Comparison of ENCODE assay signal across 9 cellular contexts in genomic region chr5:74851684-74852353, GRCh38. TPM values are rescaled to one million over a fixed set of nuclear protein-coding genes. Genes with fewer than 3 reads are reported as not detected.
DNase-seq lines count a peak whose midpoint lies in the region; ATAC-seq, FAIRE-seq and TF ChIP-seq lines count a peak whose summit lies in the region.
"Had no signal": no experiment of that assay in that cellular context is flagged by ENCODE, and none has a peak within 500 bp of the region (broad histone marks: within the 10 kb centered on the region; RNA-seq: fewer than 3 reads in every experiment).

No MANE protein-coding gene starts in this region.

- no peaks in the 10 kb centered on the region for H3F3A ChIP-seq in MM.1S (ENCODE audit: insufficient read depth, low read length)

- TF ChIP-seq EP300 in GM12878 (IDR thresholded peaks at IDR 0.05; ENCODE audit: borderline replicate concordance in 1 of 2, control insufficient read depth in 1 of 2, low read depth in 2 of 2, low read length in 2 of 2) = no peak

- H3K9me3 ChIP-seq in CD8-positive, alpha-beta T cell (ENCODE audit: low read length) = no peaks in the 10 kb centered on the region
- H3K9me3 ChIP-seq in MM.1S (replicated peaks; ENCODE audit: insufficient read depth, low read length) (no peaks in the 10 kb centered on the region), GM12878 (replicated peaks; ENCODE audit: control insufficient read depth, insufficient read depth, low read length) (no peaks in the 10 kb centered on the region; the same call in 2 of the 3 replicates), colonic mucosa (no peaks in the 10 kb centered on the region), mucosa of descending colon (no peaks in the 10 kb centered on the region)

- peaks cover 17% of the 10 kb centered on the region for H3K4me1 ChIP-seq in CD8-positive, alpha-beta T cell (ENCODE audit: insufficient read depth, low read length)
- H3K4me1 ChIP-seq in MM.1S (ENCODE audit: low read length) = peaks cover 12% of the 10 kb centered on the region
- 0 out of 2 replicates have a peak, but pooled peaks cover 5% of the 10 kb centered on the region for H3K4me1 ChIP-seq in GM12878 (ENCODE audit: control insufficient read depth, insufficient read depth, low read length)
- no peaks in the 10 kb centered on the region for H3K4me1 ChIP-seq in colonic mucosa
- H3K4me1 ChIP-seq in mucosa of descending colon (ENCODE audit: low read depth) = no peaks in the 10 kb centered on the region

- no peaks in the 10 kb centered on the region for H3K27me3 Mint-ChIP-seq in CD8-positive, alpha-beta T cell (ENCODE audit: low read depth)
- H3K27me3 Mint-ChIP-seq in naive B cell = no peaks in the 10 kb centered on the region

- ATAC-seq in CD8-positive, alpha-beta T cell = no peak
- peak; percentile 67 for ATAC-seq in GM12878
- ATAC-seq in naive B cell (ENCODE audit: low read depth in 2 of 2) = no peak
- ATAC-seq in GM18520 (IDR thresholded peaks at IDR 0.05; ENCODE audit: unreplicated experiment) = no peak
- no peak for ATAC-seq in mucosa of descending colon

- RAD21 ChIA-PET in GM12878 (lab: Charles Lee; ENCODE audit: unreplicated experiment) = no interaction called here

- H4K20me1 ChIP-seq in MM.1S (ENCODE audit: insufficient read depth, low read length) (no peaks in the 10 kb centered on the region), GM12878 (ENCODE audit: control insufficient read depth, insufficient read depth) (no peaks in the 10 kb centered on the region)

- H3K79me2 ChIP-seq in MM.1S (ENCODE audit: low read length) (no peaks in the 10 kb centered on the region), GM12878 (ENCODE audit: control insufficient read depth, insufficient read depth, low read length) (no peaks in the 10 kb centered on the region; the same call in 1 of the 2 replicates)

- TF ChIP-seq RAD21 in GM12878 (IDR thresholded peaks at IDR 0.05; ENCODE audit: insufficient read depth, low read depth, low read length) = no peak

- in situ Hi-C loops in GM12878 (cut with MboI) = no loop called here

- H3K4me1 Mint-ChIP-seq in CD8-positive, alpha-beta T cell (ENCODE audit: low read depth) = peaks cover 66% of the 10 kb centered on the region
- H3K4me1 Mint-ChIP-seq in naive B cell = peaks cover 29 to 50% (median 30%) of the 10 kb centered on the region in 3 donors

- no TSS peak for BruUV-seq in GM12878 (replicated peaks; lab: Mats Ljungman, UMichigan)

- no peak for FAIRE-seq in GM12878 (lab: Jason Lieb, UNC)

- no peak for TF ChIP-seq POLR2A in GM12878 (IDR thresholded peaks at IDR 0.05; ENCODE audit: low read depth, low read length)

- 26% methylated on average over 4 of the region's 4 CpGs for WGBS in GM12878 (ENCODE audit: insufficient coverage, insufficient replicate concordance, low lambda C conversion rate, missing lambda C conversion rate)

- H3K27ac ChIP-seq in CD8-positive, alpha-beta T cell (ENCODE audit: low read depth, low read length) = no peak overlapping the region
- peak overlapping the region; percentile 52; the same call in 1 of the 2 replicates for H3K27ac ChIP-seq in MM.1S (ENCODE audit: low read length)
- peak overlapping the region; percentile 59 for H3K27ac ChIP-seq in GM12878 (ENCODE audit: control insufficient read depth, insufficient read depth)
- H3K27ac ChIP-seq in colonic mucosa = no peak overlapping the region

- H3K27ac Mint-ChIP-seq in CD8-positive, alpha-beta T cell = peak overlapping the region; percentile 5
- peak overlapping the region in 4 of 6 donors; percentile 4 to 70 (median 50) for H3K27ac Mint-ChIP-seq in naive B cell

- H3K4me2 ChIP-seq in MM.1S (ENCODE audit: low read depth, low read length) (peak overlapping the region; percentile 80), GM12878 (ENCODE audit: control insufficient read depth, insufficient read depth) (peak overlapping the region; percentile 70)

- H3K9ac ChIP-seq in MM.1S (ENCODE audit: low read length) = peak overlapping the region; percentile 45
- H3K9ac ChIP-seq in GM12878 (ENCODE audit: control insufficient read depth, insufficient read depth, low read length) = peak overlapping the region; percentile 40; the same call in 1 of the 2 replicates
- H3K9ac ChIP-seq in colonic mucosa (ENCODE audit: low read depth in 2 of 2, low read length in 2 of 2) = no peak overlapping the region

- H3K9me3 Mint-ChIP-seq in CD8-positive, alpha-beta T cell = peaks cover 10% of the 10 kb centered on the region
- peaks cover 0 to 11% (median 2%) of the 10 kb centered on the region in 7 donors for H3K9me3 Mint-ChIP-seq in naive B cell

- no peaks in the 10 kb centered on the region for H3K36me3 ChIP-seq in CD8-positive, alpha-beta T cell (ENCODE audit: insufficient read depth, low read length)
- no peaks in the 10 kb centered on the region for H3K36me3 ChIP-seq in MM.1S (replicated peaks; ENCODE audit: insufficient read depth, low read length)
- H3K36me3 ChIP-seq in GM12878 (ENCODE audit: control insufficient read depth in 2 of 2, insufficient read depth in 2 of 2, low read length in 1 of 2) = no peaks in the 10 kb centered on the region
- H3K36me3 ChIP-seq in colonic mucosa = no peaks in the 10 kb centered on the region
- H3K36me3 ChIP-seq in mucosa of descending colon (ENCODE audit: low read depth) = no peaks in the 10 kb centered on the region

- H3K27me3 ChIP-seq in CD8-positive, alpha-beta T cell (ENCODE audit: insufficient read depth, low read length) = no peaks in the 10 kb centered on the region
- H3K27me3 ChIP-seq in MM.1S (replicated peaks; ENCODE audit: insufficient read depth, low read length) (no peaks in the 10 kb centered on the region), GM12878 (replicated peaks in 1 of 2; ENCODE audit: control insufficient read depth in 2 of 2, insufficient read depth in 2 of 2, low read length in 1 of 2) (no peaks in the 10 kb centered on the region), colonic mucosa (no peaks in the 10 kb centered on the region)

- no peak overlapping the region for H3K4me3 ChIP-seq in CD8-positive, alpha-beta T cell (ENCODE audit: low read depth, low read length)
- H3K4me3 ChIP-seq in MM.1S (ENCODE audit: low read length) = peak overlapping the region; percentile 51
- H3K4me3 ChIP-seq in GM12878 = peak overlapping the region; percentile 28
- H3K4me3 ChIP-seq in colonic mucosa = no peak overlapping the region
- no peak overlapping the region for H3K4me3 ChIP-seq in mucosa of descending colon

- DNase-seq in CD8-positive, alpha-beta T cell = no peak
- peak; percentile 69 for DNase-seq in MM.1S
- peak; percentile 16 for DNase-seq in GM12878 (ENCODE audit: low read depth, low spot score)
- DNase-seq in naive B cell = no peak
- no peak for DNase-seq in colonic mucosa
- DNase-seq in mucosa of descending colon = no peak
- DNase-seq in stimulated activated CD4-positive, alpha-beta T cell treated with anti-CD3 and anti-CD28 coated beads, Interleukin-4, amount 100 ng/mL, for 1 hour = no peak
- DNase-seq: kidney glomerular epithelial cell had no signal

- intact Hi-C loops in CD8-positive, alpha-beta T cell (cut with DNase I, micrococcal nuclease) = no loop called here
- intact Hi-C loops in GM12878 (cut with micrococcal nuclease; ENCODE audit: unreplicated experiment) = no loop called here
- intact Hi-C loops in colonic mucosa (cut with DNase I) = no loop called here
- intact Hi-C loops in mucosa of descending colon (cut with DNase I, micrococcal nuclease) = no loop called here

- H2AFZ ChIP-seq in MM.1S (ENCODE audit: low read length) = peak overlapping the region; percentile 90
- peak overlapping the region; percentile 93 for H2AFZ ChIP-seq in GM12878 (ENCODE audit: control insufficient read depth, low read depth, low read length)

- no peaks in the 10 kb centered on the region for H3K9me2 ChIP-seq in MM.1S (replicated peaks; ENCODE audit: insufficient read depth, low read length)

- H3K36me3 Mint-ChIP-seq in CD8-positive, alpha-beta T cell = peaks cover 9% of the 10 kb centered on the region
- H3K36me3 Mint-ChIP-seq in naive B cell = no peaks in the 10 kb centered on the region

- no peak for TF ChIP-seq CTCF in CD8-positive, alpha-beta T cell (IDR thresholded peaks at IDR 0.05)
- TF ChIP-seq CTCF in MM.1S (IDR thresholded peaks at IDR 0.05; ENCODE audit: low read length) = no peak
- TF ChIP-seq CTCF in GM12878 (IDR thresholded peaks at IDR 0.05 in 2 of 3, conservative IDR thresholded peaks at IDR 0.05 in 1 of 3; ENCODE audit: control insufficient read depth in 2 of 3, extremely low read depth in 1 of 3, insufficient read depth in 1 of 3, low read depth in 3 of 3, low read length in 3 of 3) = no peak
- no peak for TF ChIP-seq CTCF in colonic mucosa (IDR thresholded peaks at IDR 0.05)
- TF ChIP-seq CTCF in mucosa of descending colon (IDR thresholded peaks at IDR 0.05) = no peak

- CTCF ChIA-PET in CD8-positive, alpha-beta T cell (lab: Charles Lee) = interaction anchor here (1.7 kb wide), 1 partner anchor 10 kb away, joined by 3 read pairs; no protein-coding TSS in a partner anchor
- CTCF ChIA-PET in GM12878 (lab: Yijun Ruan, JAX) = interaction anchor here (0.6 kb wide), 1 partner anchor 11 kb away, joined by 3 read pairs; no protein-coding TSS in a partner anchor

- peak overlapping the region; percentile 20 for H3K4me3 Mint-ChIP-seq in CD8-positive, alpha-beta T cell
- peak overlapping the region; percentile 26 to 82 (median 64) for H3K4me3 Mint-ChIP-seq in naive B cell

- POLR2A ChIA-PET in CD8-positive, alpha-beta T cell (lab: Charles Lee) = no interaction called here
- POLR2A ChIA-PET in GM12878 (lab: Charles Lee) = interaction anchor here (0.6 kb wide), 1 partner anchor 16 kb away, joined by 3 read pairs; no protein-coding TSS in a partner anchor

- SMC1A ChIA-PET in GM12878 (lab: Charles Lee; ENCODE audit: uncharacterized antibody, unreplicated experiment) = interaction anchor here (3.2 kb wide), 1 partner anchor 9 kb away, joined by 13 read pairs; no protein-coding TSS in a partner anchor

RNA-seq across cellular contexts. Expression of gene FAM169A, which starts 14.4 kb away (rescaled TPM):
- 10 to 100 TPM; 21.0 to 21.6 TPM for total RNA-seq in CD8-positive, alpha-beta T cell
- 1.3 and 2.4 TPM in 2 replicates for total RNA-seq in GM12878 (2013; cell fraction: nucleolus; rRNA removed)
- 4.9 and 6.5 TPM in 2 replicates for total RNA-seq in GM12878 (2014; rRNA removed)
- 4.7 and 5.2 TPM in 2 replicates for total RNA-seq in GM12878 (2014; rRNA removed; fragmentation: Illumina TruSeq; extraction: Trizol)
- total RNA-seq in GM12878 (2021) = 4.1 and 4.5 TPM in 2 replicates
- 0.22 TPM for polyA plus RNA-seq in GM12878 (2011; ENCODE audit: low read depth)
- polyA plus RNA-seq in GM12878 (2011; rRNA removed) = 15.4 and 25.9 TPM in 2 replicates
- 7.0 and 7.7 TPM in 2 replicates for polyA plus RNA-seq in GM12878 (2011; cell fraction: cytosol; rRNA removed)
- 13.1 and 13.9 TPM in 2 replicates for polyA plus RNA-seq in GM12878 (2011; cell fraction: nucleus; rRNA removed)
- polyA plus RNA-seq in GM12878 (2012) = 0.38 and 0.93 TPM in 2 replicates
- 3.4 and 4.6 TPM in 2 replicates for polyA plus RNA-seq in GM12878 (2014; fragmentation: Illumina TruSeq; extraction: Trizol)
- polyA plus RNA-seq in GM12878 (2014; fragmentation: Nextera tagmentation; extraction: Ambion mirVana) = under 1 TPM; 0.37 to 0.46 TPM
- polyA plus RNA-seq in GM12878 (2014; rRNA removed) = 1.7 and 4.8 TPM in 2 replicates
- polyA plus RNA-seq in GM12878 (2016; fragmentation: Nextera tagmentation; extraction: Ambion mirVana) = 1 to 10 TPM; 4.9 to 5.9 TPM
- 22.1 and 31.3 TPM in 2 replicates for polyA minus RNA-seq in GM12878 (2011; rRNA and poly(A)+ RNA removed)
- 8.6 and 11.4 TPM in 2 replicates for polyA minus RNA-seq in GM12878 (2011; cell fraction: cytosol; rRNA and poly(A)+ RNA removed)
- polyA minus RNA-seq in GM12878 (2011; cell fraction: nucleus; rRNA and poly(A)+ RNA removed) = 14.6 and 22.4 TPM in 2 replicates
- polyA plus RNA-seq in naive B cell (ENCODE audit: low read depth in 6 of 6) = 1 to 10 TPM; 3.0 to 9.2 (median 7.5) TPM
- total RNA-seq in colonic mucosa = 1 to 10 TPM; 4.9 to 5.0 TPM
- 1 to 10 TPM; 2.7 to 4.1 (median 2.9) TPM for total RNA-seq in mucosa of descending colon

Comparison
In these comparisons a context has a peak if more than half of its experiments do, and no peak if none do; other contexts are left out.
1. DNase-seq: peak in MM.1S (single experiment) and GM12878 (single experiment); none in CD8-positive, alpha-beta T cell (0 of 7), naive B cell (single experiment), colonic mucosa (single experiment), mucosa of descending colon (0 of 3) and stimulated activated CD4-positive, alpha-beta T cell treated with anti-CD3 and anti-CD28 coated beads, Interleukin-4, amount 100 ng/mL, for 1 hour (single experiment).
2. H3K27ac ChIP-seq: peak in MM.1S (single experiment) and GM12878 (single experiment); none in CD8-positive, alpha-beta T cell (single experiment) and colonic mucosa (single experiment).
3. H3K4me3 ChIP-seq: peak in MM.1S (single experiment) and GM12878 (single experiment); none in CD8-positive, alpha-beta T cell (single experiment), colonic mucosa (single experiment) and mucosa of descending colon (single experiment).
4. H3K9ac ChIP-seq: peak in MM.1S (single experiment) and GM12878 (single experiment); none in colonic mucosa (0 of 2).